In genomic region chr10:58372630-58373445, GRCh38 we compare ENCODE assay signal across 17 cellular contexts. TPM values are rescaled to one million over a fixed set of nuclear protein-coding genes. Genes with fewer than 3 reads are reported as not detected.
DNase-seq lines count a peak whose midpoint lies in the region; ATAC-seq and TF ChIP-seq lines count a peak whose summit lies in the region.
"Had no signal": no experiment of that assay in that cellular context is flagged by ENCODE, and none has a peak within 500 bp of the region (broad histone marks: within the 10 kb centered on the region; RNA-seq: fewer than 3 reads in every experiment).

No MANE protein-coding gene starts in this region.

- H2AFZ ChIP-seq in GM23248, result no peak overlapping the region

- H3K27me3 ChIP-seq in SJCRH30 (no peaks in the 10 kb centered on the region), GM23248 (replicated peaks; ENCODE audit: insufficient read depth) (no peaks in the 10 kb centered on the region)
- H3K27me3 ChIP-seq: body of pancreas had no signal

- ATAC-seq in GM18502 (IDR thresholded peaks at IDR 0.05; ENCODE audit: poor library complexity, unreplicated experiment) (peak; percentile 82), GM21367 (IDR thresholded peaks at IDR 0.05; ENCODE audit: unreplicated experiment) (peak; percentile 75), HG02981 (IDR thresholded peaks at IDR 0.05; ENCODE audit: unreplicated experiment) (peak; percentile 83), HG03196 (IDR thresholded peaks at IDR 0.05; ENCODE audit: unreplicated experiment) (no peak)
- ATAC-seq: body of pancreas; stimulated activated naive CD8-positive, alpha-beta T cell treated with anti-CD3 and anti-CD28 coated beads, Interleukin-15, Interleukin-2, amounts not matched to agents 100 U/mL and 50 U/mL, for 24 hours had no signal

- H3K9me2 ChIP-seq in GM23248 (ENCODE audit: insufficient read depth), result no peaks in the 10 kb centered on the region

- no peaks in the 10 kb centered on the region for H3K27me3 Mint-ChIP-seq in chondrocyte (ENCODE audit: low read depth)
- H3K27me3 Mint-ChIP-seq: activated CD4-positive, alpha-beta memory T cell treated with anti-CD3 and anti-CD28 coated beads, Interleukin-2, amount 10 ng/mL, durations not matched to agents 7 days and 5 days had no signal

- H3F3A ChIP-seq in GM23248 (ENCODE audit: insufficient read depth), result no peaks in the 10 kb centered on the region

- H3K4me3 ChIP-seq in SJCRH30, result no peak overlapping the region
- H3K4me3 ChIP-seq in GM23248, result no peak overlapping the region
- H3K4me3 ChIP-seq: body of pancreas had no signal

- no peak for TF ChIP-seq CTCF in chondrocyte (IDR thresholded peaks at IDR 0.05)

- H3K9me3 Mint-ChIP-seq in chondrocyte (ENCODE audit: low read depth), result no peaks in the 10 kb centered on the region
- H3K9me3 Mint-ChIP-seq: activated CD4-positive, alpha-beta memory T cell treated with anti-CD3 and anti-CD28 coated beads, Interleukin-2, amount 10 ng/mL, durations not matched to agents 7 days and 5 days; T-helper 2 cell treated with Interferon-gamma antibody and Interleukin-4, amounts not matched to agents 5 μg/mL and 100 μg/mL, for 36 hours had no signal

- no peaks in the 10 kb centered on the region for H3K36me3 Mint-ChIP-seq in chondrocyte (ENCODE audit: low read depth)

- no peaks in the 10 kb centered on the region for H4K20me1 ChIP-seq in GM23248 (ENCODE audit: insufficient read depth)

- no peak overlapping the region for H3K4me3 Mint-ChIP-seq in chondrocyte (ENCODE audit: unreplicated experiment)
- H3K4me3 Mint-ChIP-seq: activated CD4-positive, alpha-beta memory T cell treated with anti-CD3 and anti-CD28 coated beads, Interleukin-2, amount 10 ng/mL, durations not matched to agents 7 days and 5 days; T-helper 2 cell treated with Interferon-gamma antibody and Interleukin-4, amounts not matched to agents 5 μg/mL and 100 μg/mL, for 36 hours had no signal

- DNase-seq in SJCRH30 (peak; percentile 40 to 71), GM23248 (no peak), chondrocyte (ENCODE audit: low spot score) (no peak)
- no peak for DNase-seq in central memory CD4-positive, alpha-beta T cell
- DNase-seq: activated CD4-positive, alpha-beta memory T cell treated with anti-CD3 and anti-CD28 coated beads, Interleukin-2, amount 10 ng/mL, durations not matched to agents 7 days and 5 days; activated gamma-delta T cell treated with Interleukin-2 at 50 U/mL for 16 hours; body of pancreas; DMS 273 treated with DMSO at 0.1 percent for 48 hours; islet precursor cell; NCI-H2107; stimulated activated CD4-positive, alpha-beta T cell treated with anti-CD3 and anti-CD28 coated beads, Interleukin-4, amount 100 ng/mL, for 1 hour; stimulated activated naive CD8-positive, alpha-beta T cell treated with anti-CD3 and anti-CD28 coated beads, Interleukin-15, Interleukin-2, amounts not matched to agents 100 U/mL and 50 U/mL, for 24 hours had no signal

- H3K36me3 ChIP-seq in SJCRH30, result peaks cover 6% of the 10 kb centered on the region; the same call in 1 of the 2 replicates
- H3K36me3 ChIP-seq in GM23248 (ENCODE audit: low read depth), result no peaks in the 10 kb centered on the region; the same call in 1 of the 2 replicates

- no peaks in the 10 kb centered on the region for H3K9me3 ChIP-seq in SJCRH30 (replicated peaks)
- H3K9me3 ChIP-seq in GM23248 (ENCODE audit: low read depth), result no peaks in the 10 kb centered on the region
- H3K9me3 ChIP-seq: body of pancreas had no signal

- no peaks in the 10 kb centered on the region for H3K4me1 Mint-ChIP-seq in chondrocyte (ENCODE audit: low read depth)
- H3K4me1 Mint-ChIP-seq: activated CD4-positive, alpha-beta memory T cell treated with anti-CD3 and anti-CD28 coated beads, Interleukin-2, amount 10 ng/mL, durations not matched to agents 7 days and 5 days had no signal

- no peaks in the 10 kb centered on the region for H3K79me2 ChIP-seq in GM23248 (ENCODE audit: insufficient read depth)

- 52 to 55% methylated on average over 4 of the region's 4 CpGs for WGBS in GM23248 (ENCODE audit: low coverage in 1 of 2, low lambda C conversion rate in 2 of 2, missing lambda C conversion rate in 2 of 2), 2 experiments

- in situ Hi-C loops in GM23248 (cut with MboI), result no loop called here

- peaks cover 11% of the 10 kb centered on the region for H3K4me1 ChIP-seq in SJCRH30
- no peaks in the 10 kb centered on the region for H3K4me1 ChIP-seq in GM23248 (ENCODE audit: insufficient read depth)
- H3K4me1 ChIP-seq: body of pancreas had no signal

- H3K4me2 ChIP-seq in GM23248 (ENCODE audit: unreplicated experiment), result no peak overlapping the region

- no peak overlapping the region for H3K9ac ChIP-seq in GM23248

- H3K27ac Mint-ChIP-seq in chondrocyte (ENCODE audit: unreplicated experiment), result no peak overlapping the region
- H3K27ac Mint-ChIP-seq: activated CD4-positive, alpha-beta memory T cell treated with anti-CD3 and anti-CD28 coated beads, Interleukin-2, amount 10 ng/mL, durations not matched to agents 7 days and 5 days; T-helper 2 cell treated with Interferon-gamma antibody and Interleukin-4, amounts not matched to agents 5 μg/mL and 100 μg/mL, for 36 hours had no signal

- peak overlapping the region; percentile 43 for H3K27ac ChIP-seq in SJCRH30
- no peak overlapping the region for H3K27ac ChIP-seq in GM23248
- H3K27ac ChIP-seq: body of pancreas had no signal

RNA-seq across cellular contexts. Expression of gene TFAM, which starts 12.4 kb away (rescaled TPM):
- 59.9 and 60.0 TPM in 2 replicates for total RNA-seq in SJCRH30 (2014; rRNA removed; shearing (Covaris generic))
- total RNA-seq in GM23248 (2014; rRNA removed; shearing (Covaris generic)), result 12.5 and 20.0 TPM in 2 replicates
- 17.8 and 20.6 TPM in 2 replicates for polyA plus RNA-seq in GM23248 (2016; fragmentation: Nextera tagmentation; extraction: Ambion mirVana)
- total RNA-seq in chondrocyte, result 14.8 to 16.1 TPM (median 15.5 TPM) in 3 replicates

RNA-seq across cellular contexts. Expression of gene UBE2D1, which starts 38.0 kb away (rescaled TPM):
- 13.6 and 15.4 TPM in 2 replicates for total RNA-seq in SJCRH30 (2014; rRNA removed; shearing (Covaris generic))
- 14.3 and 17.7 TPM in 2 replicates for total RNA-seq in GM23248 (2014; rRNA removed; shearing (Covaris generic))
- polyA plus RNA-seq in GM23248 (2016; fragmentation: Nextera tagmentation; extraction: Ambion mirVana), result 31.9 and 33.4 TPM in 2 replicates
- 12.7 to 13.0 TPM (median 12.7 TPM) in 3 replicates for total RNA-seq in chondrocyte

Comparison
In these comparisons a context has a peak if more than half of its experiments do, and no peak if none do; other contexts are left out.
1. DNase-seq: peak in SJCRH30 (2 of 2); none in GM23248 (single experiment), central memory CD4-positive, alpha-beta T cell (single experiment) and chondrocyte (single experiment).